ENCODE assay signal across 9 cellular contexts in genomic region chrX:56763556-56764152, GRCh38. TPM values are rescaled to one million over a fixed set of nuclear protein-coding genes. Genes with fewer than 3 reads are reported as not detected.
DNase-seq lines count a peak whose midpoint lies in the region; ATAC-seq, FAIRE-seq and TF ChIP-seq lines count a peak whose summit lies in the region.
"Had no signal": no experiment of that assay in that cellular context is flagged by ENCODE, and none has a peak within 500 bp of the region (broad histone marks: within the 10 kb centered on the region; RNA-seq: fewer than 3 reads in every experiment).

No MANE protein-coding gene starts in this region.

- no peak for ATAC-seq in CD8-positive, alpha-beta T cell
- peak; percentile 18 for ATAC-seq in HG03342 (IDR thresholded peaks at IDR 0.05; ENCODE audit: unreplicated experiment)
- no peak for ATAC-seq in activated naive CD8-positive, alpha-beta T cell treated with anti-CD3 and anti-CD28 coated beads, Interleukin-2, amount 10 ng/mL, durations not matched to agents 7 days and 5 days (ENCODE audit: low read depth)
- no peak for ATAC-seq in GM18505 (IDR thresholded peaks at IDR 0.05; ENCODE audit: unreplicated experiment)
- ATAC-seq in GM21619 (IDR thresholded peaks at IDR 0.05; ENCODE audit: unreplicated experiment) = no peak

- no peak overlapping the region for H3K27ac ChIP-seq in CD8-positive, alpha-beta T cell (ENCODE audit: low read depth, low read length)

- no peaks in the 10 kb centered on the region for H3K27me3 Mint-ChIP-seq in CD8-positive, alpha-beta T cell (ENCODE audit: low read depth)
- no peaks in the 10 kb centered on the region for H3K27me3 Mint-ChIP-seq in activated naive CD8-positive, alpha-beta T cell treated with anti-CD3 and anti-CD28 coated beads, Interleukin-2, amount 10 ng/mL, durations not matched to agents 7 days and 5 days
- no peaks in the 10 kb centered on the region for H3K27me3 Mint-ChIP-seq in mesothelial cell of epicardium (ENCODE audit: low read depth)
- H3K27me3 Mint-ChIP-seq: dendritic cell treated with granulocyte-macrophage colony-stimulating factor and Interleukin-4, amounts not matched to agents 40 ng/mL and 50 ng/mL, for 4 days had no signal

- H3K4me3 Mint-ChIP-seq in CD8-positive, alpha-beta T cell = no peak overlapping the region
- H3K4me3 Mint-ChIP-seq in activated naive CD8-positive, alpha-beta T cell treated with anti-CD3 and anti-CD28 coated beads, Interleukin-2, amount 10 ng/mL, durations not matched to agents 7 days and 5 days = no peak overlapping the region
- peak overlapping the region; percentile 59 for H3K4me3 Mint-ChIP-seq in mesothelial cell of epicardium
- H3K4me3 Mint-ChIP-seq: dendritic cell treated with granulocyte-macrophage colony-stimulating factor and Interleukin-4, amounts not matched to agents 40 ng/mL and 50 ng/mL, for 4 days had no signal

- H3K4me1 ChIP-seq in CD8-positive, alpha-beta T cell (ENCODE audit: insufficient read depth, low read length) = peaks cover 40% of the 10 kb centered on the region

- no peak overlapping the region for H3K4me3 ChIP-seq in CD8-positive, alpha-beta T cell (ENCODE audit: low read depth, low read length)

- H3K27ac Mint-ChIP-seq in CD8-positive, alpha-beta T cell = peak overlapping the region; percentile 91
- peak overlapping the region; percentile 94 for H3K27ac Mint-ChIP-seq in activated naive CD8-positive, alpha-beta T cell treated with anti-CD3 and anti-CD28 coated beads, Interleukin-2, amount 10 ng/mL, durations not matched to agents 7 days and 5 days
- peak overlapping the region; percentile 50 for H3K27ac Mint-ChIP-seq in mesothelial cell of epicardium
- H3K27ac Mint-ChIP-seq: dendritic cell treated with granulocyte-macrophage colony-stimulating factor and Interleukin-4, amounts not matched to agents 40 ng/mL and 50 ng/mL, for 4 days had no signal

- no peak for FAIRE-seq in H54 (lab: Jason Lieb, UNC)

- no peak for TF ChIP-seq CTCF in CD8-positive, alpha-beta T cell (IDR thresholded peaks at IDR 0.05)
- TF ChIP-seq CTCF in mesothelial cell of epicardium (IDR thresholded peaks at IDR 0.05; ENCODE audit: unreplicated experiment) = no peak

- no peaks in the 10 kb centered on the region for H3K36me3 ChIP-seq in CD8-positive, alpha-beta T cell (ENCODE audit: insufficient read depth, low read length)

- intact Hi-C loops in CD8-positive, alpha-beta T cell (cut with DNase I, micrococcal nuclease) = loop anchor here in 1 of 2 experiments (5.0 kb wide), 4 partner anchors 39 to 1264 kb away; no protein-coding TSS in a partner anchor

- peaks cover 42% of the 10 kb centered on the region for H3K4me1 Mint-ChIP-seq in CD8-positive, alpha-beta T cell (ENCODE audit: low read depth)
- peaks cover 38% of the 10 kb centered on the region for H3K4me1 Mint-ChIP-seq in activated naive CD8-positive, alpha-beta T cell treated with anti-CD3 and anti-CD28 coated beads, Interleukin-2, amount 10 ng/mL, durations not matched to agents 7 days and 5 days
- peaks cover 14% of the 10 kb centered on the region for H3K4me1 Mint-ChIP-seq in mesothelial cell of epicardium

- POLR2A ChIA-PET in CD8-positive, alpha-beta T cell (lab: Charles Lee) = no interaction called here
- POLR2A ChIA-PET in activated naive CD8-positive, alpha-beta T cell treated with anti-CD3 and anti-CD28 coated beads, Interleukin-2, amount 10 ng/mL, durations not matched to agents 7 days and 5 days (lab: Charles Lee) = interaction anchor here (1.0 kb wide), 1 partner anchor 1276 kb away, joined by 3 read pairs; no protein-coding TSS in a partner anchor

- H3K36me3 Mint-ChIP-seq in CD8-positive, alpha-beta T cell = peaks cover 5% of the 10 kb centered on the region
- H3K36me3 Mint-ChIP-seq in activated naive CD8-positive, alpha-beta T cell treated with anti-CD3 and anti-CD28 coated beads, Interleukin-2, amount 10 ng/mL, durations not matched to agents 7 days and 5 days = peaks cover 8% of the 10 kb centered on the region
- H3K36me3 Mint-ChIP-seq in mesothelial cell of epicardium = no peaks in the 10 kb centered on the region

- H3K27me3 ChIP-seq in CD8-positive, alpha-beta T cell (ENCODE audit: insufficient read depth, low read length) = no peaks in the 10 kb centered on the region

- CTCF ChIA-PET in CD8-positive, alpha-beta T cell (lab: Charles Lee) = interaction anchor here (1.1 to 2.6 kb wide), 3 partner anchors 214 to 1155 kb away, joined by 4 to 19 read pairs (median 6); no protein-coding TSS in a partner anchor

- no peaks in the 10 kb centered on the region for H3K9me3 ChIP-seq in CD8-positive, alpha-beta T cell (ENCODE audit: low read length)

- DNase-seq in CD8-positive, alpha-beta T cell = peak in 2 of 7 experiments; percentile 81 to 85
- DNase-seq in activated naive CD8-positive, alpha-beta T cell treated with anti-CD3 and anti-CD28 coated beads, Interleukin-2, amount 10 ng/mL, durations not matched to agents 7 days and 5 days = no peak
- DNase-seq in mesothelial cell of epicardium (ENCODE audit: low spot score in 2 of 2, unreplicated experiment in 2 of 2) (peak in 1 of 2 experiments; percentile 14), NCI-H226 (no peak), H54 (ENCODE audit: insufficient read length, low spot score) (no peak)

- no peaks in the 10 kb centered on the region for H3K9me3 Mint-ChIP-seq in CD8-positive, alpha-beta T cell
- H3K9me3 Mint-ChIP-seq in activated naive CD8-positive, alpha-beta T cell treated with anti-CD3 and anti-CD28 coated beads, Interleukin-2, amount 10 ng/mL, durations not matched to agents 7 days and 5 days = no peaks in the 10 kb centered on the region
- no peaks in the 10 kb centered on the region for H3K9me3 Mint-ChIP-seq in mesothelial cell of epicardium
- H3K9me3 Mint-ChIP-seq: dendritic cell treated with granulocyte-macrophage colony-stimulating factor and Interleukin-4, amounts not matched to agents 40 ng/mL and 50 ng/mL, for 4 days had no signal

- TF ChIP-seq POLR2A in H54 (IDR thresholded peaks at IDR 0.05; ENCODE audit: low read depth, low read length) = no peak
- no peak for TF ChIP-seq POLR2A in GM18505 (IDR thresholded peaks at IDR 0.05; ENCODE audit: borderline replicate concordance, extremely low read depth, insufficient read depth, insufficient read length)

RNA-seq across cellular contexts. Expression of gene NBDY, which starts 34.6 kb away (rescaled TPM):
- 10 to 100 TPM; 20.6 to 22.5 TPM for total RNA-seq in CD8-positive, alpha-beta T cell
- total RNA-seq in activated naive CD8-positive, alpha-beta T cell treated with anti-CD3 and anti-CD28 coated beads, Interleukin-2, amount 10 ng/mL, durations not matched to agents 7 days and 5 days = 10 to 100 TPM; 47.0 to 48.5 TPM
- 47.1 to 48.4 TPM (median 47.9 TPM) in 3 replicates for total RNA-seq in mesothelial cell of epicardium
